In the genomic region with DNA sequence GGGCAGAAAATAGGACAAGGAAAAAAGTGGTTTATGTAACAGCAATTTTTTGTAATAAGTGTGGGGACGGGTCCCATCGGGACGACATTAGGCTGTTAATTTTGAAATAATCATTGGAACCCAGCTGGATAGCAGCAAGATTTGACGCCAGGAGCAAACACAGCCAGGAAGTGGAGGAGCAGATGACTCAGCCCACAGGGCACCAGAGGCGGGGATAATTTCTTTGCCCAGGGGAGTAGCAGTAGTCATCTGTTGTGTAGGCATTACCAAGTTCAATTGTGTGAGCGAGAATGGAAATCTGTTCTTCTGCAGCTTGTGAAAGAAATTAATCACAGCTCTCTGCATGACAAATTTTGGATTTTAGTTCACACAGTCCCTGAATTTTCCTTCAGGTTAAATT, we compare ENCODE assay signal across 2 cellular contexts.
TF ChIP-seq lines count a peak whose summit lies in the region.

No MANE protein-coding gene starts in this region.

TF ChIP-seq in A549, 52 proteins besides CTCF, POLR2A, EP300 and RAD21 (continued from another document):
- TF ChIP-seq, protein P1, sequence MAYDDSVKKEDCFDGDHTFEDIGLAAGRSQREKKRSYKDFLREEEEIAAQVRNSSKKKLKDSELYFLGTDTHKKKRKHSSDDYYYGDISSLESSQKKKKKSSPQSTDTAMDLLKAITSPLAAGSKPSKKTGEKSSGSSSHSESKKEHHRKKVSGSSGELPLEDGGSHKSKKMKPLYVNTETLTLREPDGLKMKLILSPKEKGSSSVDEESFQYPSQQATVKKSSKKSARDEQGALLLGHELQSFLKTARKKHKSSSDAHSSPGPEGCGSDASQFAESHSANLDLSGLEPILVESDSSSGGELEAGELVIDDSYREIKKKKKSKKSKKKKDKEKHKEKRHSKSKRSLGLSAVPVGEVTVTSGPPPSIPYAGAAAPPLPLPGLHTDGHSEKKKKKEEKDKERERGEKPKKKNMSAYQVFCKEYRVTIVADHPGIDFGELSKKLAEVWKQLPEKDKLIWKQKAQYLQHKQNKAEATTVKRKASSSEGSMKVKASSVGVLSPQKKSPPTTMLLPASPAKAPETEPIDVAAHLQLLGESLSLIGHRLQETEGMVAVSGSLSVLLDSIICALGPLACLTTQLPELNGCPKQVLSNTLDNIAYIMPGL (CRISPR knock-in tag; IDR thresholded peaks at IDR 0.05; ENCODE audit: borderline replicate concordance) = no peak
- no peak for TF ChIP-seq ZSCAN20 (CRISPR knock-in tag; IDR thresholded peaks at IDR 0.05)
- TF ChIP-seq SMC3 (IDR thresholded peaks at IDR 0.05) = no peak
- TF ChIP-seq, protein P2, sequence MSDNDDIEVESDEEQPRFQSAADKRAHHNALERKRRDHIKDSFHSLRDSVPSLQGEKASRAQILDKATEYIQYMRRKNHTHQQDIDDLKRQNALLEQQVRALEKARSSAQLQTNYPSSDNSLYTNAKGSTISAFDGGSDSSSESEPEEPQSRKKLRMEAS (IDR thresholded peaks at IDR 0.05) = peak; percentile 70; the same call in 1 of the 2 replicates
- 0 out of 2 replicates have a peak, but pooled peaks have one; percentile 73 for TF ChIP-seq RFX5 (IDR thresholded peaks at IDR 0.05)
- peak; percentile 79 for TF ChIP-seq FOSL2 (IDR thresholded peaks at IDR 0.05)
- TF ChIP-seq FOSL2 (CRISPR knock-in tag; IDR thresholded peaks at IDR 0.05) = peak; percentile 90
- TF ChIP-seq CEBPB (IDR thresholded peaks at IDR 0.05) = peak; percentile 39 to 47; a peak in 1 of 4 replicates
- TF ChIP-seq, protein P3, sequence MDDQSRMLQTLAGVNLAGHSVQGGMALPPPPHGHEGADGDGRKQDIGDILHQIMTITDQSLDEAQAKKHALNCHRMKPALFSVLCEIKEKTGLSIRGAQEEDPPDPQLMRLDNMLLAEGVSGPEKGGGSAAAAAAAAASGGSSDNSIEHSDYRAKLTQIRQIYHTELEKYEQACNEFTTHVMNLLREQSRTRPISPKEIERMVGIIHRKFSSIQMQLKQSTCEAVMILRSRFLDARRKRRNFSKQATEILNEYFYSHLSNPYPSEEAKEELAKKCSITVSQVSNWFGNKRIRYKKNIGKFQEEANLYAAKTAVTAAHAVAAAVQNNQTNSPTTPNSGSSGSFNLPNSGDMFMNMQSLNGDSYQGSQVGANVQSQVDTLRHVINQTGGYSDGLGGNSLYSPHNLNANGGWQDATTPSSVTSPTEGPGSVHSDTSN (IDR thresholded peaks at IDR 0.05) = 0 out of 2 replicates have a peak, but pooled peaks have one; percentile 23
- TF ChIP-seq, protein P4, sequence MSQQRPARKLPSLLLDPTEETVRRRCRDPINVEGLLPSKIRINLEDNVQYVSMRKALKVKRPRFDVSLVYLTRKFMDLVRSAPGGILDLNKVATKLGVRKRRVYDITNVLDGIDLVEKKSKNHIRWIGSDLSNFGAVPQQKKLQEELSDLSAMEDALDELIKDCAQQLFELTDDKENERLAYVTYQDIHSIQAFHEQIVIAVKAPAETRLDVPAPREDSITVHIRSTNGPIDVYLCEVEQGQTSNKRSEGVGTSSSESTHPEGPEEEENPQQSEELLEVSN (IDR thresholded peaks at IDR 0.05; ENCODE audit: borderline replicate concordance, low read depth) = peak; percentile 61; the same call in 1 of the 2 replicates
- TF ChIP-seq HEYL (CRISPR knock-in tag; IDR thresholded peaks at IDR 0.05) = no peak
- no peak for TF ChIP-seq HOXB13 (CRISPR knock-in tag; IDR thresholded peaks at IDR 0.05; ENCODE audit: low read depth)
- TF ChIP-seq, protein P5, sequence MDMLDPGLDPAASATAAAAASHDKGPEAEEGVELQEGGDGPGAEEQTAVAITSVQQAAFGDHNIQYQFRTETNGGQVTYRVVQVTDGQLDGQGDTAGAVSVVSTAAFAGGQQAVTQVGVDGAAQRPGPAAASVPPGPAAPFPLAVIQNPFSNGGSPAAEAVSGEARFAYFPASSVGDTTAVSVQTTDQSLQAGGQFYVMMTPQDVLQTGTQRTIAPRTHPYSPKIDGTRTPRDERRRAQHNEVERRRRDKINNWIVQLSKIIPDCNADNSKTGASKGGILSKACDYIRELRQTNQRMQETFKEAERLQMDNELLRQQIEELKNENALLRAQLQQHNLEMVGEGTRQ (IDR thresholded peaks at IDR 0.05) = no peak
- TF ChIP-seq KDM1A (IDR thresholded peaks at IDR 0.05; ENCODE audit: low read depth) = no peak
- TF ChIP-seq, protein P6, sequence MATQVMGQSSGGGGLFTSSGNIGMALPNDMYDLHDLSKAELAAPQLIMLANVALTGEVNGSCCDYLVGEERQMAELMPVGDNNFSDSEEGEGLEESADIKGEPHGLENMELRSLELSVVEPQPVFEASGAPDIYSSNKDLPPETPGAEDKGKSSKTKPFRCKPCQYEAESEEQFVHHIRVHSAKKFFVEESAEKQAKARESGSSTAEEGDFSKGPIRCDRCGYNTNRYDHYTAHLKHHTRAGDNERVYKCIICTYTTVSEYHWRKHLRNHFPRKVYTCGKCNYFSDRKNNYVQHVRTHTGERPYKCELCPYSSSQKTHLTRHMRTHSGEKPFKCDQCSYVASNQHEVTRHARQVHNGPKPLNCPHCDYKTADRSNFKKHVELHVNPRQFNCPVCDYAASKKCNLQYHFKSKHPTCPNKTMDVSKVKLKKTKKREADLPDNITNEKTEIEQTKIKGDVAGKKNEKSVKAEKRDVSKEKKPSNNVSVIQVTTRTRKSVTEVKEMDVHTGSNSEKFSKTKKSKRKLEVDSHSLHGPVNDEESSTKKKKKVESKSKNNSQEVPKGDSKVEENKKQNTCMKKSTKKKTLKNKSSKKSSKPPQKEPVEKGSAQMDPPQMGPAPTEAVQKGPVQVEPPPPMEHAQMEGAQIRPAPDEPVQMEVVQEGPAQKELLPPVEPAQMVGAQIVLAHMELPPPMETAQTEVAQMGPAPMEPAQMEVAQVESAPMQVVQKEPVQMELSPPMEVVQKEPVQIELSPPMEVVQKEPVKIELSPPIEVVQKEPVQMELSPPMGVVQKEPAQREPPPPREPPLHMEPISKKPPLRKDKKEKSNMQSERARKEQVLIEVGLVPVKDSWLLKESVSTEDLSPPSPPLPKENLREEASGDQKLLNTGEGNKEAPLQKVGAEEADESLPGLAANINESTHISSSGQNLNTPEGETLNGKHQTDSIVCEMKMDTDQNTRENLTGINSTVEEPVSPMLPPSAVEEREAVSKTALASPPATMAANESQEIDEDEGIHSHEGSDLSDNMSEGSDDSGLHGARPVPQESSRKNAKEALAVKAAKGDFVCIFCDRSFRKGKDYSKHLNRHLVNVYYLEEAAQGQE (IDR thresholded peaks at IDR 0.05) = 0 out of 2 replicates have a peak, but pooled peaks have one; percentile 33
- no peak for TF ChIP-seq HOXB5 (CRISPR knock-in tag; IDR thresholded peaks at IDR 0.05)
- TF ChIP-seq JUN (IDR thresholded peaks at IDR 0.05) = peak; percentile 16 to 66; a peak in 2 of 5 replicates
- no peak for TF ChIP-seq CHD2 (IDR thresholded peaks at IDR 0.05; ENCODE audit: low read length, partially characterized antibody)
- peak; percentile 25; the same call in 1 of the 2 replicates for TF ChIP-seq GATA3 (IDR thresholded peaks at IDR 0.05; ENCODE audit: borderline replicate concordance)
- no peak for TF ChIP-seq PHF8 (IDR thresholded peaks at IDR 0.05; ENCODE audit: borderline replicate concordance, low read depth)
- TF ChIP-seq MAZ (IDR thresholded peaks at IDR 0.05; ENCODE audit: borderline replicate concordance, low read depth, low read length) = no peak

TF ChIP-seq in endothelial cell of umbilical vein, 7 proteins besides CTCF, POLR2A, EP300 and RAD21 (continued from another document):
- no peak for TF ChIP-seq GATA2 (IDR thresholded peaks at IDR 0.05; ENCODE audit: insufficient read depth, insufficient read length, low read depth, low read length)
